Comparison of ENCODE assay signal across 9 cellular contexts in the genomic region with DNA sequence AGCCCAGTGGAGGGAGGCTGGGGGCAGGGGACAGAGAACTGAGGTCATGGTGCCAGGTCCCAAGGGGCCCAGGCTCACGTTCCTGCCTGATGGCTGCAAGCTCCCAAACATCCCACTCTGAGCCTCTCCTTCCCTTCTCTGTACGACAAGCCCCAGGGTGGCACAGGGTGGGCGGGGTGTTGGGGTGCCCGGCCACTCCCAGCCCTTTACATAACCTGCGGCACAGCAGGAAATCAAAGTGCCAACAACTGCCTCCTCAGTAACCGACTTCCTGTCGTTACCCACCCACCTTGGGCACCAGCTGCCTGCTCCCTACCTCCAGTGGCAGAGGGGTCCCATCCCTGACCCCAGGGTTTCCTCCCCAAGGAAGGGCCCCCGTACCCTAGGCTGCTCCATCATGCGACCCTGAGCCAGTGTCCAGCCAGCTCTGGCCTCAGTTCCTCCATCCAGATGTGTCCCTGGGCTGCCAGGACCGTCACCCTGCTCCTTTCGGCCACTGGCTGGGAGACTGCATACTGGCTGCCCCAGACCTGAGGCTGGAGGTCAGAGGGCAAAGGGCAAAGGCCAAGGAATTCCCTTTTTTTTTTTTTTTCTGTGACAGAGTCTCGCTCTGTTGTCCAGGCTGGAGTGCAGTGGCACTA. TPM values are rescaled to one million over a fixed set of nuclear protein-coding genes. Genes with fewer than 3 reads are reported as not detected.
A peak's percentile ranks its signal among the peaks of the same experiment; 100 is the strongest.
DNase-seq lines count a peak whose midpoint lies in the region; ATAC-seq, FAIRE-seq and TF ChIP-seq lines count a peak whose summit lies in the region.
"Had no signal": no experiment of that assay in that cellular context is flagged by ENCODE, and none has a peak within 500 bp of the region (broad histone marks: within the 10 kb centered on the region; RNA-seq: fewer than 3 reads in every experiment).

No MANE protein-coding gene starts in this region.

- TF ChIP-seq POLR2A in right lobe of liver (IDR thresholded peaks at IDR 0.05), result peak; percentile 75
- TF ChIP-seq POLR2A in thyroid gland (IDR thresholded peaks at IDR 0.05), result peak in 1 of 2 donors; percentile 45

- no peaks in the 10 kb centered on the region for H3K36me3 Mint-ChIP-seq in T-cell

- POLR2A ChIA-PET in T-cell (lab: Charles Lee), result interaction anchor here (0.6 to 0.9 kb wide), 3 partner anchors 80 to 290 kb away, joined by 3 to 9 read pairs (median 9); no protein-coding TSS in a partner anchor

- peak; percentile 99 to 100 (median 100) for ATAC-seq in T-cell (replicated peaks in 1 of 4)
- peak; percentile 8 to 53 (median 30) for ATAC-seq in right lobe of liver
- ATAC-seq in HG03442 (IDR thresholded peaks at IDR 0.05; ENCODE audit: unreplicated experiment), result no peak
- ATAC-seq: heart left ventricle had no signal

- peaks cover 11 to 15% (median 13%) of the 10 kb centered on the region in 3 donors for H3K4me1 Mint-ChIP-seq in T-cell

- peak overlapping the region; percentile 87 to 88 for H3K27ac Mint-ChIP-seq in T-cell

- intact Hi-C loops in right lobe of liver (cut with DNase I), result no loop called here
- intact Hi-C loops in thyroid gland (cut with DNase I), result no loop called here

- FAIRE-seq in frontal cortex (lab: Jason Lieb, UNC), result no peak

- no peaks in the 10 kb centered on the region for H3K9me3 ChIP-seq in right lobe of liver
- H3K9me3 ChIP-seq in thyroid gland, result no peaks in the 10 kb centered on the region
- H3K9me3 ChIP-seq: heart left ventricle had no signal

- CTCF ChIA-PET in T-cell (lab: Charles Lee), result no interaction called here

- H3K4me1 ChIP-seq in right lobe of liver (peaks cover 0 to 61% (median 33%) of the 10 kb centered on the region in 4 donors), thyroid gland (peaks cover 59 to 75% of the 10 kb centered on the region in 2 donors)

- no peaks in the 10 kb centered on the region for H3K9me3 Mint-ChIP-seq in T-cell

- H3K36me3 ChIP-seq in right lobe of liver, result no peaks in the 10 kb centered on the region
- H3K36me3 ChIP-seq in thyroid gland, result no peaks in the 10 kb centered on the region
- H3K36me3 ChIP-seq: heart left ventricle had no signal

- peak overlapping the region; percentile 17 to 72 (median 31) for H3K4me3 Mint-ChIP-seq in T-cell

- 35% methylated on average over 2 of the region's 12 CpGs for WGBS in right lobe of liver (ENCODE audit: insufficient coverage, low coverage, low lambda C conversion rate, missing lambda C conversion rate)
- 49 to 51% methylated on average over 9 to 12 of the region's 12 CpGs for WGBS in thyroid gland, 2 donors

- TF ChIP-seq CTCF in right lobe of liver (IDR thresholded peaks at IDR 0.05) (no peak), thyroid gland (IDR thresholded peaks at IDR 0.05) (no peak)

- H3K27me3 ChIP-seq in right lobe of liver, result no peaks in the 10 kb centered on the region
- no peaks in the 10 kb centered on the region for H3K27me3 ChIP-seq in thyroid gland
- H3K27me3 ChIP-seq: heart left ventricle had no signal

- H3K27ac ChIP-seq in right lobe of liver (peak overlapping the region; percentile 29 to 87 (median 69)), thyroid gland (peak overlapping the region; percentile 83 to 92 (median 89))
- H3K27ac ChIP-seq: KMS-11 had no signal

- H3K27me3 Mint-ChIP-seq in T-cell, result no peaks in the 10 kb centered on the region

- H3K4me3 ChIP-seq in right lobe of liver, result peak overlapping the region in 1 of 3 donors; percentile 14
- no peak overlapping the region for H3K4me3 ChIP-seq in thyroid gland (replicated peaks in 1 of 3)
- H3K4me3 ChIP-seq: heart left ventricle had no signal

- DNase-seq in T-cell (peak; percentile 47 to 84 (median 72)), right lobe of liver (peak; percentile 57 to 82 (median 70)), thyroid gland (peak; percentile 76 to 79), C1 segment of cervical spinal cord (lab: John Stamatoyannopoulos, UW) (no peak), frontal cortex (ENCODE audit: low spot score in 2 of 2) (no peak)
- peak; percentile 49 for DNase-seq in activated naive CD4-positive, alpha-beta T cell treated with Interleukin-2 at 50 U/mL for 16 hours

RNA-seq across cellular contexts. Expression of gene NFIC, which starts 27.7 kb away (rescaled TPM):
- 10 to 100 TPM; 27.1 to 41.7 (median 37.2) TPM for total RNA-seq in T-cell
- 100 to 1,000 TPM in 4 of 6 experiments, 10 to 100 TPM in 2; 94.6 to 168 (median 120) TPM for total RNA-seq in right lobe of liver
- total RNA-seq in thyroid gland, result 100 to 1,000 TPM in 3 of 4 donors, 10 to 100 TPM in 1; 76.2 to 183 (median 132) TPM
- 1.2 TPM for total RNA-seq in frontal cortex

Comparison
In these comparisons a context has a peak if more than half of its experiments do, and no peak if none do; other contexts are left out.
1. DNase-seq: peak in T-cell (34 of 34), activated naive CD4-positive, alpha-beta T cell treated with Interleukin-2 at 50 U/mL for 16 hours (single experiment), right lobe of liver (3 of 3) and thyroid gland (2 of 2); none in C1 segment of cervical spinal cord (0 of 14) and frontal cortex (0 of 2).
2. RNA of gene NFIC, which starts 27.7 kb away (total RNA-seq): 76.2 to 183 TPM in thyroid gland, 94.6 to 168 TPM in right lobe of liver and 27.1 to 41.7 TPM in T-cell; 1.2 TPM in frontal cortex (single experiment); every median in the first group is over 10 times any median in the second.